Comparison of ENCODE assay signal across 8 cellular contexts in genomic region chr22:40346178-40347064, GRCh38. TPM values are rescaled to one million over a fixed set of nuclear protein-coding genes. Genes with fewer than 3 reads are reported as not detected.
DNase-seq lines count a peak whose midpoint lies in the region; ATAC-seq and TF ChIP-seq lines count a peak whose summit lies in the region.

ADSL (plus strand) TSS chr22:40346500; CDS start chr22:40346559, 59 bp downstream.

- H3K4me1 ChIP-seq in ectodermal cell (ENCODE audit: control insufficient read depth, insufficient read depth, low read length) (no peaks in the 10 kb centered on the region), lung (ENCODE audit: control insufficient read depth in 2 of 2, insufficient read depth in 2 of 2, low read length in 2 of 2) (peaks cover 5 to 7% of the 10 kb centered on the region in 2 donors)

- no peaks in the 10 kb centered on the region for H3K27me3 Mint-ChIP-seq in activated CD8-positive, alpha-beta T cell treated with anti-CD3 and anti-CD28 coated beads, Interleukin-2, amount 10 ng/mL, durations not matched to agents 7 days and 5 days (ENCODE audit: low read depth)

- H3K27me3 ChIP-seq in ectodermal cell (ENCODE audit: control insufficient read depth, insufficient read depth, low read length, poor library complexity, severe bottlenecking) = no peaks in the 10 kb centered on the region
- no peaks in the 10 kb centered on the region for H3K27me3 ChIP-seq in lung (ENCODE audit: control insufficient read depth, insufficient read depth)

- WGBS in ectodermal cell, 2 experiments = 0 to 1% methylated on average over 65 of the region's 65 CpGs
- WGBS in lung, 2 donors = 0 to 1% methylated on average over 58 to 65 of the region's 65 CpGs

- H3K9me3 ChIP-seq in ectodermal cell (ENCODE audit: control insufficient read depth, low read length) (no peaks in the 10 kb centered on the region), lung (ENCODE audit: control insufficient read depth in 2 of 2, insufficient read depth in 1 of 2, low read length in 1 of 2) (no peaks in the 10 kb centered on the region)

- DNase-seq in C1 segment of cervical spinal cord (lab: John Stamatoyannopoulos, UW) (peak; percentile 23 to 89 (median 78)), NCI-H82 (lab: John Stamatoyannopoulos, UW) (peak; percentile 91), lung (ENCODE audit: low spot score) (peak; percentile 89)
- peak; percentile 90 for DNase-seq in activated CD8-positive, alpha-beta T cell treated with anti-CD3 and anti-CD28 coated beads, Interleukin-2, amount 10 ng/mL, durations not matched to agents 7 days and 5 days
- DNase-seq in stimulated activated CD4-positive, alpha-beta T cell treated with anti-CD3 and anti-CD28 coated beads, TNF-alpha, amount 100 ng/mL, for 24 hours (ENCODE audit: low read depth in 3 of 3) = peak; percentile 77 to 88 (median 79)

- TF ChIP-seq CTCF in lung (IDR thresholded peaks at IDR 0.05; ENCODE audit: control extremely low read depth, extremely low read depth) = no peak

- H3K9me3 Mint-ChIP-seq in activated CD8-positive, alpha-beta T cell treated with anti-CD3 and anti-CD28 coated beads, Interleukin-2, amount 10 ng/mL, durations not matched to agents 7 days and 5 days (ENCODE audit: insufficient read depth) = no peaks in the 10 kb centered on the region

- CTCF ChIA-PET in activated CD8-positive, alpha-beta T cell treated with anti-CD3 and anti-CD28 coated beads, Interleukin-2, amount 10 ng/mL, durations not matched to agents 7 days and 5 days (lab: Charles Lee) = interaction anchor here (0.9 to 4.2 kb wide), 26 partner anchors 11 to 818 kb away, joined by 3 to 38 read pairs (median 12); no protein-coding TSS in a partner anchor

- H3K36me3 Mint-ChIP-seq in activated CD8-positive, alpha-beta T cell treated with anti-CD3 and anti-CD28 coated beads, Interleukin-2, amount 10 ng/mL, durations not matched to agents 7 days and 5 days (ENCODE audit: low read depth) = peaks cover 28% of the 10 kb centered on the region

- H3K27ac ChIP-seq in ectodermal cell (ENCODE audit: insufficient read depth, low read depth, low read length, poor library complexity, severe bottlenecking) (peak within 1 kb of the TSS; percentile 87), lung (ENCODE audit: low read depth in 1 of 2, low read length in 1 of 2) (peak within 1 kb of the TSS; percentile 88 to 97)

- ATAC-seq in GM19328 (IDR thresholded peaks at IDR 0.05; ENCODE audit: unreplicated experiment) (peak; percentile 83), HG03520 (IDR thresholded peaks at IDR 0.05; ENCODE audit: unreplicated experiment) (peak; percentile 80), lung (ENCODE audit: insufficient read depth, low FRiP score) (peak; percentile 98)
- peak; percentile 91 for ATAC-seq in activated CD8-positive, alpha-beta T cell treated with anti-CD3 and anti-CD28 coated beads, Interleukin-2, amount 10 ng/mL, durations not matched to agents 7 days and 5 days

- POLR2A ChIA-PET in activated CD8-positive, alpha-beta T cell treated with anti-CD3 and anti-CD28 coated beads, Interleukin-2, amount 10 ng/mL, durations not matched to agents 7 days and 5 days (lab: Charles Lee) = interaction anchor here (0.8 to 5.0 kb wide), 13 partner anchors 12 to 301 kb away, joined by 3 to 49 read pairs (median 5); partner anchors contain the start of gene TNRC6B

- H3K4me3 ChIP-seq in ectodermal cell (ENCODE audit: insufficient read depth, low read depth, low read length) (peak within 1 kb of the TSS; percentile 98), lung (peak within 1 kb of the TSS; percentile 90)

- peaks cover 52% of the 10 kb centered on the region for H3K4me1 Mint-ChIP-seq in activated CD8-positive, alpha-beta T cell treated with anti-CD3 and anti-CD28 coated beads, Interleukin-2, amount 10 ng/mL, durations not matched to agents 7 days and 5 days (ENCODE audit: low read depth)

- H3K36me3 ChIP-seq in ectodermal cell (ENCODE audit: control insufficient read depth, insufficient read depth, low read length) = peaks cover 17% of the 10 kb centered on the region
- peaks cover 3 to 10% of the 10 kb centered on the region in 2 donors for H3K36me3 ChIP-seq in lung (ENCODE audit: control insufficient read depth in 2 of 2, insufficient read depth in 2 of 2, low read length in 2 of 2)

- H3K27ac Mint-ChIP-seq in activated CD8-positive, alpha-beta T cell treated with anti-CD3 and anti-CD28 coated beads, Interleukin-2, amount 10 ng/mL, durations not matched to agents 7 days and 5 days = peak within 1 kb of the TSS; percentile 97

- peak within 1 kb of the TSS; percentile 94 for H3K4me3 Mint-ChIP-seq in activated CD8-positive, alpha-beta T cell treated with anti-CD3 and anti-CD28 coated beads, Interleukin-2, amount 10 ng/mL, durations not matched to agents 7 days and 5 days

RNA-seq across cellular contexts. Expression of gene ADSL, which starts in this region (rescaled TPM):
- 100 to 1,000 TPM; 109 to 118 TPM for total RNA-seq in activated CD8-positive, alpha-beta T cell treated with anti-CD3 and anti-CD28 coated beads, Interleukin-2, amount 10 ng/mL, durations not matched to agents 7 days and 5 days
- 127 TPM for polyA plus RNA-seq in ectodermal cell (2013, experiment 1 of 4)
- 122 TPM for polyA plus RNA-seq in ectodermal cell (2013, experiment 2 of 4)
- polyA plus RNA-seq in ectodermal cell (2013, experiment 3 of 4) = 110 TPM
- polyA plus RNA-seq in ectodermal cell (2013, experiment 4 of 4) = 110 TPM
- total RNA-seq in lung = 10 to 100 TPM; 41.2 to 44.7 TPM
- 10 to 100 TPM; 35.2 to 62.9 TPM for polyA plus RNA-seq in lung

Comparison
In these comparisons a context has a peak if more than half of its experiments do, and no peak if none do; other contexts are left out.
1. Peak in every context shown above with its lines: DNase-seq, ATAC-seq, H3K4me3 ChIP-seq and H3K27ac ChIP-seq.